Comparison of ENCODE assay signal across 17 cellular contexts in the genomic region with DNA sequence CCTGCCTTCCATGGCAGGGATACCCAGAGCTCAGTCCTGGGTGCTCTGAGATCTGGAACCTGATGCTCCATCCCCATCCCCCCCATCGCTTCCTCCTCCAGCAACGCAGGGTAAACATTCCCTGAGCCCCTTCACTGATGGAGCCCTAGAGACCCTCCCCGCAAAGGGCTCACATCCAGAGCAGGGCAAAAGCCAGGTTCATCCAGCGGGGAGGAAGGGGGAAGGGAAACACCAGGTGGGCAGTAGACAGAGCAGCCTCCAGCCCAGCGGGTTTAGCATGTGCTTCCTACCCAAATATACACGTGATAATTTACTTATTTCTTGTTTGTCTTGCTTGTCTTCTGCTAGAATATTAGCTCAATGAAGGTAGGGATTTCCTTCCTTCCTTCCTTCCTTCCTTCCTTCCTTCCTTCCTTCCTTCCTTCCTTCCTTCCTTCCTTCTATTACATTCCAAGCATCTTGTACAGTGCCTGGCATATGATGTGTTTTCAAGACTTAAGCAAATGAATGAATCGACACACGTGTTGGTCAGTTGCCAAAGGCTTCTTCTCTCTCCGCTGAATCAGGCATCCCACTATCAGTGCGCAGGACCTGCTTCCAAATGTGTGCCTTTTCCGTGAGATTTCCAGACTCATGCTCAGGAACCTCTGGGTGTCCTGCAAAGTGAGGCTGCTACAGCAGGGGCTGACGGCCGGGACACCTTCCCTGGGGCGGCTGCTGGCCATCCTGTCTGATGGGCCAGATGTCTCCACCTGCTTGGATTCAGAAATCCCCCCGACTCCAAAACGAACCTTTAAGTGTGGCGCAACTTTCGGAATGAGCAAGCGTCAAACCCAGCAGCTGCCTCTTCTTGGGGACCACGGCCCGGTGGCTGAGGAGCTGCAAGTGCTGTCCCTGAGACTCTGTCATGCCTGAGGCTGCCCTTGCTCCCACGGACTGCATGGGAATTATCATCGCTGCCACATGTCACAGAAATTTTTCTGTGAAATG.
"Had no signal": no experiment of that assay in that cellular context is flagged by ENCODE, and none has a peak within 500 bp of the region (broad histone marks: within the 10 kb centered on the region; RNA-seq: fewer than 3 reads in every experiment).

No MANE protein-coding gene starts in this region.

- H3K9me3 ChIP-seq: adrenal gland, breast epithelium, esophagus squamous epithelium, right lobe of liver had no signal

- H3K4me1 Mint-ChIP-seq: stimulated activated naive B cell treated with anti-CD40 and anti-IgM and Interleukin-4, amounts not matched to agents 10 μg/mL and 1 μg/mL and 100 μg/mL, for 72 hours had no signal

- H3K4me3 Mint-ChIP-seq: activated T-cell treated with anti-CD3 and anti-CD28 coated beads, Interleukin-2, amount 50 U/mL, for 4 hours; neural progenitor cell; stimulated activated naive B cell treated with anti-CD40 and anti-IgM and Interleukin-4, amounts not matched to agents 10 μg/mL and 1 μg/mL and 100 μg/mL, for 72 hours had no signal

- H3K4me1 ChIP-seq: adrenal gland, breast epithelium, esophagus squamous epithelium, right lobe of liver had no signal

- H2AFZ ChIP-seq: neural progenitor cell had no signal

- H3K4me3 ChIP-seq: adrenal gland, breast epithelium, esophagus squamous epithelium, neural progenitor cell, right lobe of liver had no signal

- H3K27ac Mint-ChIP-seq: activated naive CD4-positive, alpha-beta T cell treated with anti-CD3 and anti-CD28 coated beads, Interleukin-2, amount 50 U/mL, for 72 hours; neural progenitor cell; stimulated activated naive B cell treated with anti-CD40 and anti-IgM and Interleukin-4, amounts not matched to agents 10 μg/mL and 1 μg/mL and 100 μg/mL, for 72 hours had no signal

- H3K4me2 ChIP-seq: neural progenitor cell had no signal

- H3K27me3 ChIP-seq: adrenal gland, neural progenitor cell, right lobe of liver had no signal

- DNase-seq: activated CD4-positive, alpha-beta T cell treated with anti-CD3 and anti-CD28 coated beads, Interleukin-2, amount 50 U/mL, for 1 hour; activated CD4-positive, CD25-positive, alpha-beta regulatory T cell treated with anti-CD3 and anti-CD28 coated beads, Interleukin-2, amount 50 U/mL, for 72 hours; activated CD8-positive, alpha-beta memory T cell treated with anti-CD3 and anti-CD28 coated beads, Interleukin-2, amount 50 U/mL, for 4 hours; activated T-cell treated with anti-CD3 and anti-CD28 coated beads, Interleukin-2, amount 50 U/mL, for 4 hours; adrenal gland; dermis blood vessel endothelial cell; effector memory CD4-positive, alpha-beta T cell; esophagus squamous epithelium; stimulated activated CD4-positive, alpha-beta T cell treated with anti-CD3 and anti-CD28 coated beads, Interleukin-4, amount 100 ng/mL, for 4 hours; stimulated activated naive B cell treated with anti-CD40 and anti-IgM and Interleukin-4, amounts not matched to agents 10 μg/mL and 1 μg/mL and 100 μg/mL, for 72 hours; SW 1271; T-helper 2 cell had no signal

- H3K36me3 Mint-ChIP-seq: neural progenitor cell; stimulated activated naive B cell treated with anti-CD40 and anti-IgM and Interleukin-4, amounts not matched to agents 10 μg/mL and 1 μg/mL and 100 μg/mL, for 72 hours had no signal

- H3K27ac ChIP-seq: adrenal gland, breast epithelium, esophagus squamous epithelium, neural progenitor cell, right lobe of liver, VCaP had no signal

- H3K36me3 ChIP-seq: adrenal gland, breast epithelium, esophagus squamous epithelium, neural progenitor cell, right lobe of liver had no signal
